Comparison of ENCODE assay signal across 10 cellular contexts in the genomic region with DNA sequence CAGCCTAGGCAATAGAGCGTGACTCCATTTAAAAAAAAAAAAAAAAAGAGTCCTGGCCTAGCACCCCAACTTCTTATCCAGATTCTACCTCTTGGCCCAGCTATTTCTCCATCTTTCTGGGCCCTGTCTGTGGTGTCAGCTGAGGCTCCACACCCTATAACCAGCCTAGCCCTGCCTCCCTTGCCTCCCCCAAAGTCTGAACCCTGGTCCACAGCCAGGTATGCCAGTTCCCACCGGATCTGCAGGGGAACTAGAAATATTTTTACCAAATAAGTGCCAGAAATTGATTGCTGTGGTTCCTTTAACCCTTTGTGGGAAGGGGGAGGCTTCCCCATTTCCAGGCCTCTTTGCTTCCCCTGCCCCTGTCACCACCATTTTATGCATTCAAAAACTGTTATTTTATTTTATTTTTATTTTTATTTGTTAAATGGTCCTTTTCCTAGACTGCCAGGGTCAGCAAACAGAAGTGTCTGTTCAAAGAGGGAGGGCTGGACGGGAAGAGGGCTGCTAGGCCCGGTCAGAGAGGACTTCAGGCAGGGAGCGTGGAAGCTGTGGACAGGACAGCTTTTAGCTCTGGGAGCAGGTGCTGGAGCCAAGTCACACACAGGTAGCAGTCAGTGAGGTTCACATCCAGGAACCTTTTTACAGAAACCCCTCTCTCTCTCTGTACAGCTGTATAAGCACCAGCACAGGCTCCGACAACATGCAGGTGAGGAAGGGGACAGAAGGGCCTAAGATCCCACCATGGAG. TPM values are rescaled to one million over a fixed set of nuclear protein-coding genes. Genes with fewer than 3 reads are reported as not detected.
DNase-seq lines count a peak whose midpoint lies in the region; ATAC-seq and TF ChIP-seq lines count a peak whose summit lies in the region.
"Had no signal": no experiment of that assay in that cellular context is flagged by ENCODE, and none has a peak within 500 bp of the region (broad histone marks: within the 10 kb centered on the region; RNA-seq: fewer than 3 reads in every experiment).

No MANE protein-coding gene starts in this region.

- intact Hi-C loops in thyroid gland (cut with DNase I), result no loop called here

- WGBS in thyroid gland, 2 donors, result 37 to 43% methylated on average over 6 of the region's 6 CpGs

- POLR2A ChIA-PET in activated naive CD8-positive, alpha-beta T cell treated with anti-CD3 and anti-CD28 coated beads, Interleukin-2, amount 10 ng/mL, durations not matched to agents 7 days and 5 days (lab: Charles Lee), result interaction anchor here (0.9 to 1.3 kb wide), 2 partner anchors 10 to 24 kb away, joined by 3 to 5 read pairs; no protein-coding TSS in a partner anchor

- no peak overlapping the region for H3K4me3 ChIP-seq in thyroid gland (replicated peaks in 1 of 3)
- H3K4me3 ChIP-seq: lung had no signal

- no peaks in the 10 kb centered on the region for H3K27me3 ChIP-seq in thyroid gland

- peaks cover 47 to 69% of the 10 kb centered on the region in 2 donors for H3K4me1 ChIP-seq in thyroid gland

- DNase-seq in activated T-cell treated with anti-CD3 and anti-CD28 coated beads, Interleukin-2, amount 50 U/mL, for 24 hours, result no peak
- DNase-seq in activated T-cell treated with anti-CD3 and anti-CD28 coated beads, Interleukin-2, amount 50 U/mL, for 48 hours, result no peak
- no peak for DNase-seq in activated naive CD8-positive, alpha-beta T cell treated with anti-CD3 and anti-CD28 coated beads, Interleukin-2, amount 10 ng/mL, durations not matched to agents 7 days and 5 days
- peak; percentile 56 to 57 for DNase-seq in thyroid gland
- no peak for DNase-seq in central memory CD4-positive, alpha-beta T cell
- no peak for DNase-seq in AG08395 (ENCODE audit: low spot score)
- DNase-seq: activated CD4-positive, alpha-beta T cell treated with anti-CD3 and anti-CD28 coated beads, Interleukin-2, amount 50 U/mL, for 48 hours had no signal

- no peaks in the 10 kb centered on the region for H3K36me3 ChIP-seq in thyroid gland

- peaks cover 20% of the 10 kb centered on the region for H3K36me3 Mint-ChIP-seq in activated T-cell treated with anti-CD3 and anti-CD28 coated beads, Interleukin-2, amount 50 U/mL, for 24 hours (ENCODE audit: low read depth)
- H3K36me3 Mint-ChIP-seq in activated naive CD8-positive, alpha-beta T cell treated with anti-CD3 and anti-CD28 coated beads, Interleukin-2, amount 10 ng/mL, durations not matched to agents 7 days and 5 days, result peaks cover 31% of the 10 kb centered on the region

- no peaks in the 10 kb centered on the region for H3K27me3 Mint-ChIP-seq in activated T-cell treated with anti-CD3 and anti-CD28 coated beads, Interleukin-2, amount 50 U/mL, for 24 hours
- H3K27me3 Mint-ChIP-seq in activated naive CD8-positive, alpha-beta T cell treated with anti-CD3 and anti-CD28 coated beads, Interleukin-2, amount 10 ng/mL, durations not matched to agents 7 days and 5 days, result no peaks in the 10 kb centered on the region

- no peak for TF ChIP-seq CTCF in thyroid gland (IDR thresholded peaks at IDR 0.05)

- peak overlapping the region; percentile 79 for H3K27ac Mint-ChIP-seq in activated T-cell treated with anti-CD3 and anti-CD28 coated beads, Interleukin-2, amount 50 U/mL, for 24 hours
- peak overlapping the region; percentile 76 for H3K27ac Mint-ChIP-seq in activated naive CD8-positive, alpha-beta T cell treated with anti-CD3 and anti-CD28 coated beads, Interleukin-2, amount 10 ng/mL, durations not matched to agents 7 days and 5 days

- ATAC-seq in HG02973 (IDR thresholded peaks at IDR 0.05; ENCODE audit: unreplicated experiment) (peak; percentile 3), HG03196 (IDR thresholded peaks at IDR 0.05; ENCODE audit: unreplicated experiment) (no peak)
- no peak for ATAC-seq in activated naive CD8-positive, alpha-beta T cell treated with anti-CD3 and anti-CD28 coated beads, Interleukin-2, amount 10 ng/mL, durations not matched to agents 7 days and 5 days (ENCODE audit: low read depth)

- no peaks in the 10 kb centered on the region for H3K9me3 Mint-ChIP-seq in activated T-cell treated with anti-CD3 and anti-CD28 coated beads, Interleukin-2, amount 50 U/mL, for 24 hours
- H3K9me3 Mint-ChIP-seq in activated naive CD8-positive, alpha-beta T cell treated with anti-CD3 and anti-CD28 coated beads, Interleukin-2, amount 10 ng/mL, durations not matched to agents 7 days and 5 days, result no peaks in the 10 kb centered on the region

- no peaks in the 10 kb centered on the region for H3K9me3 ChIP-seq in thyroid gland

- no peak overlapping the region for H3K4me3 Mint-ChIP-seq in activated T-cell treated with anti-CD3 and anti-CD28 coated beads, Interleukin-2, amount 50 U/mL, for 24 hours
- peak overlapping the region; percentile 25 for H3K4me3 Mint-ChIP-seq in activated naive CD8-positive, alpha-beta T cell treated with anti-CD3 and anti-CD28 coated beads, Interleukin-2, amount 10 ng/mL, durations not matched to agents 7 days and 5 days

- peak overlapping the region; percentile 88 to 93 (median 89) for H3K27ac ChIP-seq in thyroid gland

- no peak for TF ChIP-seq POLR2A in thyroid gland (IDR thresholded peaks at IDR 0.05)

- H3K4me1 Mint-ChIP-seq in activated T-cell treated with anti-CD3 and anti-CD28 coated beads, Interleukin-2, amount 50 U/mL, for 24 hours (ENCODE audit: low read depth), result peaks cover 62% of the 10 kb centered on the region
- H3K4me1 Mint-ChIP-seq in activated naive CD8-positive, alpha-beta T cell treated with anti-CD3 and anti-CD28 coated beads, Interleukin-2, amount 10 ng/mL, durations not matched to agents 7 days and 5 days, result peaks cover 49% of the 10 kb centered on the region

RNA-seq across cellular contexts. Expression of a gene that starts 23.2 kb away (rescaled TPM):
- total RNA-seq in activated naive CD8-positive, alpha-beta T cell treated with anti-CD3 and anti-CD28 coated beads, Interleukin-2, amount 10 ng/mL, durations not matched to agents 7 days and 5 days, result 10 to 100 TPM; 16.6 to 17.2 TPM
- total RNA-seq in thyroid gland, result 1 to 10 TPM; 5.7 to 9.4 (median 7.2) TPM

Comparison
In these comparisons a context has a peak if more than half of its experiments do, and no peak if none do; other contexts are left out.
1. DNase-seq: peak in thyroid gland (2 of 2); none in activated T-cell treated with anti-CD3 and anti-CD28 coated beads, Interleukin-2, amount 50 U/mL, for 24 hours (single experiment), activated T-cell treated with anti-CD3 and anti-CD28 coated beads, Interleukin-2, amount 50 U/mL, for 48 hours (0 of 2), activated naive CD8-positive, alpha-beta T cell treated with anti-CD3 and anti-CD28 coated beads, Interleukin-2, amount 10 ng/mL, durations not matched to agents 7 days and 5 days (single experiment), central memory CD4-positive, alpha-beta T cell (single experiment) and AG08395 (single experiment).